11 cellular contexts compared by ENCODE assay signal in the genomic region with DNA sequence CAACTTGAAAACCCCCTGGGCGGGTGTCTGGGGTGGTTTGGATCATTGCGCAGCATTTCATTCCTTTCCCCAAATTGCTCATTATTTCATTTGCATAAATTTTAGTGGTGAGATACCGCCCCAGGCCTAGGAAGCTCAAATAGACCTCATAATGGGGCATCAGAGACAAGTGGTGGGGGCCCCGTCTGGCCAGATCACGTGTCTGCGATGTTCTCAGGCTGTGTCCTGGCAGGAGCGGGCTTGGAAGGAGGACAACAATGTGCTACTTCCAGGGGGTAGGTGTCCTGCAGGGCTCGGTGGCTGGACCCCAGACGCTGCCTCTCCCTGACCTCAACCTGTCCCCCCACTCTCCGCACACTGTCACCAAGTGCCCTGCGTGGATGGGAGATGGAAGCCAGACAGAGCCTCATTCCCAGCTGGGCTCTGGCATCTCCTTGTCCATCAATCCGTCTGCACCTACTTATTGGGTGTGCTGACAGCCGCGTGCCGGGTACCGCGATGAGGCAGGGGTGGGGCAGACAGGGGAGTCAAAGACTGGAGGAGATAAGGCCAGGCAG.
"Had no signal": no experiment of that assay in that cellular context is flagged by ENCODE, and none has a peak within 500 bp of the region (broad histone marks: within the 10 kb centered on the region; RNA-seq: fewer than 3 reads in every experiment).

No MANE protein-coding gene starts in this region.

- H3K4me1 ChIP-seq: lower lobe of right lung had no signal

- ATAC-seq: activated naive CD8-positive, alpha-beta T cell treated with anti-CD3 and anti-CD28 coated beads, Interleukin-2, amount 50 U/mL, for 24 hours had no signal

- H3K27me3 ChIP-seq: tibial nerve had no signal

- H3K27ac Mint-ChIP-seq: activated naive CD8-positive, alpha-beta T cell treated with anti-CD3 and anti-CD28 coated beads, Interleukin-2, amount 50 U/mL, for 24 hours; activated T-helper 1 cell treated with anti-CD3 and anti-CD28 coated beads, Interleukin-12 subunit alpha, Interleukin-12 subunit beta, Interleukin-2, Interleukin-4 antibody, amounts not matched to agents 30 ng/mL and 10 ng/mL and 1 ng/mL, durations not matched to agents 14 hours and 24 hours and 36 hours; naive B cell had no signal

- H3K9me3 Mint-ChIP-seq: activated naive CD8-positive, alpha-beta T cell treated with anti-CD3 and anti-CD28 coated beads, Interleukin-2, amount 50 U/mL, for 24 hours; activated T-helper 1 cell treated with anti-CD3 and anti-CD28 coated beads, Interleukin-12 subunit alpha, Interleukin-12 subunit beta, Interleukin-2, Interleukin-4 antibody, amounts not matched to agents 30 ng/mL and 10 ng/mL and 1 ng/mL, durations not matched to agents 14 hours and 24 hours and 36 hours; naive B cell had no signal

- DNase-seq: activated naive CD4-positive, alpha-beta T cell treated with Interleukin-2 at 50 U/mL for 16 hours; activated naive CD8-positive, alpha-beta T cell treated with anti-CD3 and anti-CD28 coated beads, Interleukin-2, amount 50 U/mL, for 24 hours; kidney glomerular epithelial cell; lower lobe of right lung; midbrain; naive B cell; small intestine; T-helper 9 cell had no signal

- H3K4me3 ChIP-seq: hepatocyte, lower lobe of right lung, tibial nerve had no signal

- H2AFZ ChIP-seq: hepatocyte had no signal

- H3K4me2 ChIP-seq: hepatocyte had no signal

- H3K9me3 ChIP-seq: lower lobe of right lung, tibial nerve had no signal

- H3K4me3 Mint-ChIP-seq: activated naive CD8-positive, alpha-beta T cell treated with anti-CD3 and anti-CD28 coated beads, Interleukin-2, amount 50 U/mL, for 24 hours; activated T-helper 1 cell treated with anti-CD3 and anti-CD28 coated beads, Interleukin-12 subunit alpha, Interleukin-12 subunit beta, Interleukin-2, Interleukin-4 antibody, amounts not matched to agents 30 ng/mL and 10 ng/mL and 1 ng/mL, durations not matched to agents 14 hours and 24 hours and 36 hours; naive B cell had no signal

- H3K4me1 Mint-ChIP-seq: activated naive CD8-positive, alpha-beta T cell treated with anti-CD3 and anti-CD28 coated beads, Interleukin-2, amount 50 U/mL, for 24 hours; naive B cell had no signal

- H3K36me3 ChIP-seq: lower lobe of right lung, tibial nerve had no signal

- H3K36me3 Mint-ChIP-seq: naive B cell had no signal

- H3K27ac ChIP-seq: hepatocyte, lower lobe of right lung, tibial nerve had no signal

- H3K79me2 ChIP-seq: hepatocyte had no signal
